Comparison of ENCODE assay signal across 9 cellular contexts in the genomic region with DNA sequence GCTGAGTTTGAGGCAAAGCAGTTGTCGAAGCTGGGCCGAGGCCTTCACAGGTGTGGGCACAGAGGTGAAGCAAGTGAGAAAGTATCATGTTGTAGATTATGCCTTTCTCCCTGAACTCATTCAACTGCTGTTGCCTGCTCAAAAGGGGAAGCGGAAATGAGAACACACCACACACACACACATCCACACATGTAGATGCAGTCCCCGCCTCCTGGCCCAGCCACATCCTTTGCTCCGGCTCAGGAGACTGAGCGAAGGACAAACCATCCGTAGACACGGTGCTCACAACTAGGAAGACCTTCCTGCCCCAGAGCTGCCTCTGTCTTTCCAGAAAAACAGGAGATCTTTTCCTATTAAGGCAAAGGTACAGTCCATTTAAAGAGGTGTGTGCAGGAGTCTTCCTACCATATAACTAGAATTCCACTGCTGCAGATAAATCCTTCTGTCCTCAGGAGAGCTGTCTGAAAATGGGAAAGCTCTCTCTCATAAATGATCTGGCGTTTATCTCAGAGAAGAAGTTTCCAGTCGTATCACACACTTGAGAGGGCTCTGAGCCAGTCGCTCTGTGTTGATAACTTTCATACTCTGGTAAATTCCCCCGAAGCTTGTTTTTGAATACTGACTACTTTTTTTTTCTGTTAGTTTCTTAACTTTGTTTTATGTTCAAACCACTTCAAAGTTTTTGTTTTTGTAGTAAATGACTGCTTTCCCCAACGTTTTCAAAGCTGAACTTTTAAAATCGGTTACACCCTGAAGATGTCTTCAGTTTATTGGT. TPM values are rescaled to one million over a fixed set of nuclear protein-coding genes. Genes with fewer than 3 reads are reported as not detected.
A peak's percentile ranks its signal among the peaks of the same experiment; 100 is the strongest.
DNase-seq lines count a peak whose midpoint lies in the region; ATAC-seq and TF ChIP-seq lines count a peak whose summit lies in the region.
"Had no signal": no experiment of that assay in that cellular context is flagged by ENCODE, and none has a peak within 500 bp of the region (broad histone marks: within the 10 kb centered on the region; RNA-seq: fewer than 3 reads in every experiment).

A gene with protein sequence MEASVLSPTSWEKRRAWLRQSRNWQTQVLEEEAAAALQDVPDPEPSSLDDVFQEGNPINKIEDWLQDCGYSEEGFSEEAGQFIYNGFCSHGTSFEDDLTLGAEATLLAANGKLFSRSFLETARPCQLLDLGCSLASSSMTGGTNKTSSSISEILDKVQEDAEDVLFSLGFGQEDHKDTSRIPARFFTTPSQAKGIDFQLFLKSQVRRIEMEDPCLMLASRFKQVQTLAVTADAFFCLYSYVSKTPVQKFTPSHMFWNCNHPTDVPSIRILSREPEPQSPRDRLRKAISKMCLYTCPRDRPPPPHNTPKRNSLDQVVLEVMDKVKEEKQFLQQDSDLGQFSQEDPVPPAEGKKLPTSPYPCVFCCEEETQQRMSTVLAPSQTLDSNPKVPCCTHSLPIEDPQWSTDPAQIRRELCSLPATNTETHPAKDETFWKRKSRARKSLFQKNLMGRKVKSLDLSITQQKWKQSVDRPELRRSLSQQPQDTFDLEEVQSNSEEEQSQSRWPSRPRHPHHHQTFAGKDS (minus strand): TSS at position 161 of the 775 bp plus-strand sequence. CDS start 10,200 bp downstream, outside the sequence.

- H3K79me2 ChIP-seq in DOHH2 (ENCODE audit: control insufficient read depth, low read length) (peaks cover 43% of the 10 kb centered on the region), MM.1S (ENCODE audit: low read length) (peaks cover 13% of the 10 kb centered on the region)

- H3K9me2 ChIP-seq in DOHH2 (replicated peaks; ENCODE audit: control insufficient read depth, low read length) (no peaks in the 10 kb centered on the region), MM.1S (replicated peaks; ENCODE audit: insufficient read depth, low read length) (no peaks in the 10 kb centered on the region)

- H3K36me3 Mint-ChIP-seq in activated CD8-positive, alpha-beta memory T cell treated with anti-CD3 and anti-CD28 coated beads, Interleukin-2, amount 10 ng/mL, durations not matched to agents 7 days and 5 days: peaks cover 42% of the 10 kb centered on the region

- H3K27ac ChIP-seq in DOHH2 (ENCODE audit: low read depth, low read length) (peak within 1 kb of the TSS; percentile 89), MM.1S (ENCODE audit: low read length) (peak within 1 kb of the TSS; percentile 80), right atrium auricular region (no peak within 1 kb of the TSS)

- peak within 1 kb of the TSS; percentile 92 for H3K4me2 ChIP-seq in DOHH2 (ENCODE audit: low read length)
- H3K4me2 ChIP-seq in MM.1S (ENCODE audit: low read depth, low read length): peak within 1 kb of the TSS; percentile 93

- no peaks in the 10 kb centered on the region for H3K27me3 Mint-ChIP-seq in activated CD8-positive, alpha-beta memory T cell treated with anti-CD3 and anti-CD28 coated beads, Interleukin-2, amount 10 ng/mL, durations not matched to agents 7 days and 5 days

- peak within 1 kb of the TSS; percentile 56 for H2AFZ ChIP-seq in MM.1S (ENCODE audit: low read length)

- H3K27me3 ChIP-seq in DOHH2 (ENCODE audit: control insufficient read depth, low read length) (no peaks in the 10 kb centered on the region), MM.1S (replicated peaks; ENCODE audit: insufficient read depth, low read length) (no peaks in the 10 kb centered on the region), right atrium auricular region (no peaks in the 10 kb centered on the region)

- peak within 1 kb of the TSS; percentile 49 for H3K9ac ChIP-seq in MM.1S (ENCODE audit: low read length)

- peak; percentile 94 for ATAC-seq in GM21576 (IDR thresholded peaks at IDR 0.05; ENCODE audit: unreplicated experiment)
- ATAC-seq in activated CD8-positive, alpha-beta memory T cell treated with anti-CD3 and anti-CD28 coated beads, Interleukin-2, amount 10 ng/mL, durations not matched to agents 7 days and 5 days: peak; percentile 95

- H3K4me3 Mint-ChIP-seq in activated CD8-positive, alpha-beta memory T cell treated with anti-CD3 and anti-CD28 coated beads, Interleukin-2, amount 10 ng/mL, durations not matched to agents 7 days and 5 days: peak within 1 kb of the TSS; percentile 93

- H3K36me3 ChIP-seq in DOHH2 (ENCODE audit: control insufficient read depth, low read length) (peaks cover 39% of the 10 kb centered on the region), MM.1S (replicated peaks; ENCODE audit: insufficient read depth, low read length) (no peaks in the 10 kb centered on the region), right atrium auricular region (no peaks in the 10 kb centered on the region)

- CTCF ChIA-PET in activated CD8-positive, alpha-beta memory T cell treated with anti-CD3 and anti-CD28 coated beads, Interleukin-2, amount 10 ng/mL, durations not matched to agents 7 days and 5 days (lab: Charles Lee): interaction anchor here (0.7 to 4.3 kb wide), 11 partner anchors 8 to 284 kb away, joined by 3 to 38 read pairs (median 4); no protein-coding TSS in a partner anchor

- H4K20me1 ChIP-seq in DOHH2 (ENCODE audit: control insufficient read depth, insufficient read depth, low read depth, low read length) (no peaks in the 10 kb centered on the region), MM.1S (ENCODE audit: insufficient read depth, low read length) (no peaks in the 10 kb centered on the region)

- H3K27ac Mint-ChIP-seq in activated CD8-positive, alpha-beta memory T cell treated with anti-CD3 and anti-CD28 coated beads, Interleukin-2, amount 10 ng/mL, durations not matched to agents 7 days and 5 days: peak within 1 kb of the TSS; percentile 83

- no peak for TF ChIP-seq CTCF in DOHH2 (IDR thresholded peaks at IDR 0.05; ENCODE audit: low read depth, low read length, poor library complexity, severe bottlenecking)
- no peak for TF ChIP-seq CTCF in MM.1S (IDR thresholded peaks at IDR 0.05; ENCODE audit: low read length)
- no peak for TF ChIP-seq CTCF in right atrium auricular region (IDR thresholded peaks at IDR 0.05)

- H3K9me3 Mint-ChIP-seq in activated CD8-positive, alpha-beta memory T cell treated with anti-CD3 and anti-CD28 coated beads, Interleukin-2, amount 10 ng/mL, durations not matched to agents 7 days and 5 days (ENCODE audit: low read depth): no peaks in the 10 kb centered on the region

- H3K4me1 Mint-ChIP-seq in activated CD8-positive, alpha-beta memory T cell treated with anti-CD3 and anti-CD28 coated beads, Interleukin-2, amount 10 ng/mL, durations not matched to agents 7 days and 5 days: peaks cover 62% of the 10 kb centered on the region

- DNase-seq in MM.1S (peak; percentile 93), right atrium auricular region (ENCODE audit: low spot score) (peak; percentile 60), OCI-M2 (lab: John Stamatoyannopoulos, UW; ENCODE audit: unreplicated experiment) (no peak), NCI-H2081 (lab: John Stamatoyannopoulos, UW) (no peak)
- DNase-seq in activated CD8-positive, alpha-beta memory T cell treated with anti-CD3 and anti-CD28 coated beads, Interleukin-2, amount 10 ng/mL, durations not matched to agents 7 days and 5 days: peak; percentile 94
- peak; percentile 86 for DNase-seq in stimulated activated CD8-positive, alpha-beta memory T cell treated with anti-CD3 and anti-CD28 coated beads, Interleukin-4, amount 100 ng/mL, for 48 hours

- peak within 1 kb of the TSS; percentile 83 for H3K4me3 ChIP-seq in DOHH2 (ENCODE audit: low read length)
- peak within 1 kb of the TSS; percentile 65 for H3K4me3 ChIP-seq in MM.1S (ENCODE audit: low read length)
- no peak within 1 kb of the TSS for H3K4me3 ChIP-seq in right atrium auricular region

- H3K9me3 ChIP-seq in DOHH2 (ENCODE audit: control insufficient read depth, insufficient read depth, low read length) (peaks cover 3% of the 10 kb centered on the region; the same call in 1 of the 2 replicates), MM.1S (replicated peaks; ENCODE audit: insufficient read depth, low read length) (no peaks in the 10 kb centered on the region), right atrium auricular region (no peaks in the 10 kb centered on the region)

- H3K4me1 ChIP-seq in DOHH2 (ENCODE audit: control insufficient read depth, low read length) (peaks cover 81% of the 10 kb centered on the region), MM.1S (ENCODE audit: low read length) (peaks cover 26% of the 10 kb centered on the region), right atrium auricular region (peaks cover 0 to 11% of the 10 kb centered on the region in 2 donors)

- H3F3A ChIP-seq in DOHH2 (ENCODE audit: control insufficient read depth, insufficient read depth) (peaks cover 30% of the 10 kb centered on the region), MM.1S (ENCODE audit: insufficient read depth, low read length) (peaks cover 19% of the 10 kb centered on the region)

RNA-seq across cellular contexts. Expression of the gene that starts here (rescaled TPM):
- total RNA-seq in activated CD8-positive, alpha-beta memory T cell treated with anti-CD3 and anti-CD28 coated beads, Interleukin-2, amount 10 ng/mL, durations not matched to agents 7 days and 5 days: 10 to 100 TPM; 65.9 to 74.6 TPM
- under 1 TPM in 1 of 2 donors, not detected in 1; 0.19 TPM for total RNA-seq in right atrium auricular region
- total RNA-seq: fibroblast of lung had no signal

Comparison
In these comparisons a context has a peak if more than half of its experiments do, and no peak if none do; other contexts are left out.
1. RNA of the gene that starts here (total RNA-seq): 65.9 to 74.6 TPM in activated CD8-positive, alpha-beta memory T cell treated with anti-CD3 and anti-CD28 coated beads, Interleukin-2, amount 10 ng/mL, durations not matched to agents 7 days and 5 days; 0.19 TPM in right atrium auricular region; every median in the first group is over 10 times any median in the second.
2. Peak in DNase-seq in right atrium auricular region; RNA of the gene not detected or under 1 TPM.
3. H3K27ac ChIP-seq: peak in DOHH2 (single experiment) and MM.1S (single experiment); none in right atrium auricular region (0 of 2).
4. H3K4me3 ChIP-seq: peak in DOHH2 (single experiment) and MM.1S (single experiment); none in right atrium auricular region (0 of 2).
5. DNase-seq: peak in MM.1S (single experiment), activated CD8-positive, alpha-beta memory T cell treated with anti-CD3 and anti-CD28 coated beads, Interleukin-2, amount 10 ng/mL, durations not matched to agents 7 days and 5 days (single experiment) and stimulated activated CD8-positive, alpha-beta memory T cell treated with anti-CD3 and anti-CD28 coated beads, Interleukin-4, amount 100 ng/mL, for 48 hours (single experiment); none in OCI-M2 (single experiment) and NCI-H2081 (0 of 2).